ENCODE assay signal across 12 cellular contexts in the genomic region with DNA sequence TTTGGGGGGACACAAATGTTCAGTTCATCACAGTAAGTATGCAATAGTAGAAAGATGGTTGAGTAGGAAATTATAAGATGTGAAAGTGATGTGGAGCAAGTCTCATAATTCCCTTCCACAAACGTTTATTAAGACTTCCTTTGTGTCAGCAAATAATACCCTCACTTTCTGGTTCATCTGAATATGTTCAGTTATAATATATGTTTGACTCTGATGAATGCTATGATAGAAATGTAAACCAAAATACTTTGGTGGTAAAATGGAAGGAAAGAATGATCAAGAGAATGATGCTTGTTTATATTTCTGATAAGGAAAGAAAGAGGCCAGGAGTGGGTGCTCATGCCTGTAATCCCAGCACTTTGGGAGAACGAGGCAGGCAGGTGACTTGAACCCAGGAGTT.
DNase-seq lines count a peak whose midpoint lies in the region; ATAC-seq and TF ChIP-seq lines count a peak whose summit lies in the region.
"Had no signal": no experiment of that assay in that cellular context is flagged by ENCODE, and none has a peak within 500 bp of the region (broad histone marks: within the 10 kb centered on the region; RNA-seq: fewer than 3 reads in every experiment).

No MANE protein-coding gene starts in this region.

- BruUV-seq in mammary epithelial cell (replicated peaks; lab: Mats Ljungman, UMichigan): no TSS peak

- H3K4me3 ChIP-seq in adipocyte (ENCODE audit: low read length) (no peak overlapping the region), mesenchymal stem cell (ENCODE audit: insufficient read depth in 1 of 2, low read depth in 1 of 2, low read length in 2 of 2) (no peak overlapping the region), mammary epithelial cell (replicated peaks in 1 of 3; ENCODE audit: insufficient read depth in 1 of 3, low read depth in 2 of 3, low read length in 3 of 3) (no peak overlapping the region)

- intact Hi-C loops in mammary epithelial cell (cut with micrococcal nuclease): loop anchor here (10.0 kb wide), 1 partner anchor 50 kb away; no protein-coding TSS in a partner anchor
- intact Hi-C loops in cardiac septum (cut with DNase I): no loop called here

- no peak overlapping the region for H3K23ac ChIP-seq in mesenchymal stem cell (ENCODE audit: low read length in 2 of 2)

- no peaks in the 10 kb centered on the region for H4K20me1 ChIP-seq in mammary epithelial cell (ENCODE audit: insufficient read depth, low read length)

- H3K79me1 ChIP-seq in mesenchymal stem cell (replicated peaks; ENCODE audit: low read length, poor library complexity, severe bottlenecking): no peaks in the 10 kb centered on the region

- no peaks in the 10 kb centered on the region for H3K27me3 Mint-ChIP-seq in chondrocyte (ENCODE audit: low read depth)

- H2BK5ac ChIP-seq in mesenchymal stem cell (ENCODE audit: low read depth, low read length, poor library complexity, severe bottlenecking): no peak overlapping the region

- no peaks in the 10 kb centered on the region for H3K27me3 ChIP-seq in adipocyte (replicated peaks; ENCODE audit: control insufficient read depth, insufficient read depth, low read length)
- H3K27me3 ChIP-seq in mesenchymal stem cell (ENCODE audit: control insufficient read depth in 1 of 2, insufficient read depth in 1 of 2, low read length in 2 of 2): no peaks in the 10 kb centered on the region
- H3K27me3 ChIP-seq in mammary epithelial cell (ENCODE audit: insufficient read depth, low read length): no peaks in the 10 kb centered on the region

- H3K14ac ChIP-seq in mesenchymal stem cell (ENCODE audit: low read length in 2 of 2): no peak overlapping the region

- CTCF ChIA-PET in mammary epithelial cell (lab: Charles Lee; ENCODE audit: low non-redundant PET): no interaction called here

- no peak overlapping the region for H4K91ac ChIP-seq in mesenchymal stem cell (ENCODE audit: low read length)

- H2AFZ ChIP-seq in mesenchymal stem cell (ENCODE audit: low read depth, low read length) (no peak overlapping the region), mammary epithelial cell (ENCODE audit: low read depth, low read length) (no peak overlapping the region)

- H3K27ac Mint-ChIP-seq in chondrocyte (ENCODE audit: unreplicated experiment): peak overlapping the region; percentile 62
- H3K27ac Mint-ChIP-seq: CD14-positive monocyte; CD8-positive, alpha-beta T cell; HFFc6 had no signal

- H3K9ac ChIP-seq in adipocyte (ENCODE audit: low read length) (no peak overlapping the region), mesenchymal stem cell (ENCODE audit: low read length) (no peak overlapping the region), mammary epithelial cell (ENCODE audit: insufficient read depth, low read length) (no peak overlapping the region)

- no peak for TF ChIP-seq CTCF in chondrocyte (IDR thresholded peaks at IDR 0.05)
- TF ChIP-seq CTCF in mammary epithelial cell (conservative IDR thresholded peaks at IDR 0.05 in 1 of 2, IDR thresholded peaks at IDR 0.05 in 1 of 2; ENCODE audit: extremely low read depth in 1 of 2, insufficient read depth in 1 of 2, low read depth in 1 of 2, low read length in 2 of 2): no peak

- H3K4me3 Mint-ChIP-seq in chondrocyte (ENCODE audit: unreplicated experiment): no peak overlapping the region
- H3K4me3 Mint-ChIP-seq: CD14-positive monocyte; CD8-positive, alpha-beta T cell; HFFc6 had no signal

- H3K4me1 ChIP-seq in adipocyte (ENCODE audit: control insufficient read depth, insufficient read depth, low read length) (peaks cover 3% of the 10 kb centered on the region), mesenchymal stem cell (ENCODE audit: control insufficient read depth, insufficient read depth, low read depth, low read length) (no peaks in the 10 kb centered on the region), mammary epithelial cell (ENCODE audit: insufficient read depth, low read length) (peaks cover 2% of the 10 kb centered on the region)

- H3K36me3 ChIP-seq in adipocyte (ENCODE audit: control insufficient read depth, insufficient read depth, low read length, severe bottlenecking): no peaks in the 10 kb centered on the region
- H3K36me3 ChIP-seq in mesenchymal stem cell (ENCODE audit: control insufficient read depth in 1 of 2, insufficient read depth in 2 of 2, low read depth in 1 of 2, low read length in 2 of 2): no peaks in the 10 kb centered on the region
- H3K36me3 ChIP-seq in mammary epithelial cell (ENCODE audit: insufficient read depth, low read length): no peaks in the 10 kb centered on the region

- H3K4me2 ChIP-seq in mesenchymal stem cell (ENCODE audit: low read length, poor library complexity, severe bottlenecking) (no peak overlapping the region), mammary epithelial cell (ENCODE audit: insufficient read depth, low read depth, low read length) (no peak overlapping the region)

- 40% methylated on average over 1 of the region's 2 CpGs for WGBS in mesenchymal stem cell
- 39% methylated on average over 2 of the region's 2 CpGs for WGBS in mammary epithelial cell (ENCODE audit: low coverage, missing lambda C conversion rate)

- no peak overlapping the region for H2BK15ac ChIP-seq in mesenchymal stem cell (ENCODE audit: low read depth, poor library complexity, severe bottlenecking)

- peaks cover 4% of the 10 kb centered on the region for H3K9me3 Mint-ChIP-seq in chondrocyte (ENCODE audit: low read depth)
- H3K9me3 Mint-ChIP-seq: HFFc6 had no signal

- no peaks in the 10 kb centered on the region for H3K79me2 ChIP-seq in mammary epithelial cell (ENCODE audit: insufficient read depth, low read length)

- H3K9me3 ChIP-seq in adipocyte (ENCODE audit: control insufficient read depth, low read length) (no peaks in the 10 kb centered on the region), mesenchymal stem cell (ENCODE audit: control insufficient read depth, low read length) (no peaks in the 10 kb centered on the region), mammary epithelial cell (replicated peaks; ENCODE audit: insufficient read depth, low read length) (no peaks in the 10 kb centered on the region)

- H3K4me1 Mint-ChIP-seq in chondrocyte (ENCODE audit: low read depth): peaks cover 46% of the 10 kb centered on the region

- no peaks in the 10 kb centered on the region for H3K36me3 Mint-ChIP-seq in chondrocyte (ENCODE audit: low read depth)
- H3K36me3 Mint-ChIP-seq: CD14-positive monocyte; CD8-positive, alpha-beta T cell had no signal

- in situ Hi-C loops in mammary epithelial cell (cut with MboI; ENCODE audit: low sequenced_read_pairs in 2 of 2): no loop called here

- H2BK12ac ChIP-seq in mesenchymal stem cell (ENCODE audit: low read length in 2 of 2): no peak overlapping the region

- H2BK120ac ChIP-seq in mesenchymal stem cell (ENCODE audit: low read depth, low read length): no peak overlapping the region

- H2AK5ac ChIP-seq in mesenchymal stem cell (ENCODE audit: low read length, severe bottlenecking): peak overlapping the region; percentile 42

- dilution Hi-C loops in mammary epithelial cell (cut with HindIII; ENCODE audit: low sequenced_read_pairs): no loop called here

- no peak overlapping the region for H3K18ac ChIP-seq in mesenchymal stem cell (ENCODE audit: low read depth in 1 of 2, low read length in 2 of 2)

- H4K8ac ChIP-seq in mesenchymal stem cell (ENCODE audit: low read length): no peak overlapping the region

- H3K4ac ChIP-seq in mesenchymal stem cell (ENCODE audit: low read depth in 1 of 2, low read length in 2 of 2): no peak overlapping the region

- ATAC-seq in HG02870 (IDR thresholded peaks at IDR 0.05; ENCODE audit: unreplicated experiment): no peak
- ATAC-seq: CD8-positive, alpha-beta T cell had no signal

- H3K27ac ChIP-seq in mesenchymal stem cell (ENCODE audit: low read length, poor library complexity, severe bottlenecking) (no peak overlapping the region), mammary epithelial cell (ENCODE audit: insufficient read depth, low read depth, low read length) (no peak overlapping the region)
- H3K27ac ChIP-seq: HL-60 had no signal

- DNase-seq in adipocyte (ENCODE audit: low read depth) (peak; percentile 3), chondrocyte (ENCODE audit: low spot score) (no peak), mesenchymal stem cell (no peak), mammary epithelial cell (no peak), cardiac septum (ENCODE audit: low spot score) (no peak)
- DNase-seq: CD8-positive, alpha-beta T cell; COR-L47; HCEC 1CT; HFFc6 had no signal
